ENCODE assay signal across 8 cellular contexts in the genomic region with DNA sequence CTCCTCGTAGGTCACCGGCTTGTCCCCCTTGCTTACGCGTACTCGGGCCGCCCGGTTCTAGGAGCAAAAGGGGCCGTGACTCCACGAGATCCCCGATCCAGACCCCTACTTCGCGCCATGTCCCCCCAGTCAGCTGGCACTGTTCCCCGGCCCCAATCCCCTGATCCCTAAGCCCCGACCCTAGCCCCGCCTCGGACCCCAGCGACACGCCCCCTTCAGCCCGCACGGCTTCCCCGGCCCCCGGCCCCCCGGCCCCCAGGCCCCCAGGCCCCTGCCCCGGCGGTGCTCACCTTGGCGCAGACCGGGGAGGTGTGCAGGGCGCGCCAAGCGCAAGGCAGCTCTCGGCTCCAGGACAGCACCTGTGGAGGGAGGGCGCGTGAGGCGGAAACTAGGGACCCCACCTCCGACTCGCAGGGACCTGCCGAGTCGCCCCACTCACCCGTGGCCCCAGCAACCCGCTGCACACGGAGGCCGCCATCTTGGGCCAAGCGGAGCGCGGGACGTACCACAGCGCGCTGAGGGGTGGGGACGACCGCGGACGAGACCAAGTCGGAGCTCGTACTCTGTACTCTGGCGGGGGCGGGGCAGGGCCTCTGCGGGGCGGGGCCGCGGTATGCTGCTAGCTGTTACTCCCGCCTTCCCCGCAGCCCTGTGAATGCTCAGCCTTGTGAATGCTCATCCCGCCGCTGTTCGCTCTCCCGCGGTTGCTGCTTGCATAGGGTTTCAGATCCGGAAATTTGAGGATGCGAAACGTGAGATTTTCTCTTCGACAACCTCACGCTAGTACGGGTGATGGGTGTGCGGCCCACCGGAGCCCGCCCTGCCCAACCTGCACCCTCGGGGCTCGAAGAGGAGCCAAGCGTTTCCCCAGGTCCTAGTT. TPM values are rescaled to one million over a fixed set of nuclear protein-coding genes. Genes with fewer than 3 reads are reported as not detected.
DNase-seq lines count a peak whose midpoint lies in the region; ATAC-seq and TF ChIP-seq lines count a peak whose summit lies in the region.

A gene (minus strand): TSS at position 500 of the 880 bp plus-strand sequence. CDS start 22 bp downstream, at position 478.

- peak; percentile 96 for TF ChIP-seq POLR2A in GM15510 (IDR thresholded peaks at IDR 0.05; ENCODE audit: borderline replicate concordance, extremely low read depth, insufficient read length)

- H3K27ac Mint-ChIP-seq in type B pancreatic cell = peak within 1 kb of the TSS; percentile 96

- H3K9me3 ChIP-seq in heart right ventricle = no peaks in the 10 kb centered on the region

- intact Hi-C loops in T-helper 1 cell treated with Interleukin-12 subunit alpha and Interleukin-12 subunit beta and Interleukin-4 antibody, amounts not matched to agents 30 ng/mL and 1 ng/mL, for 36 hours (cut with micrococcal nuclease) = loop anchor here (1.0 to 5.0 kb wide), 9 partner anchors 35 to 1108 kb away; a partner anchor contains a TSS
- intact Hi-C loops in heart right ventricle (cut with DNase I) (loop anchor here in 1 of 10 donors (5.0 kb wide), 1 partner anchor 58 kb away; a partner anchor contains a TSS), posterior cingulate gyrus (cut with DNase I) (loop anchor here (1.0 kb wide), 1 partner anchor 57 kb away; a partner anchor contains a TSS)

- peaks cover 8 to 49% (median 28%) of the 10 kb centered on the region in 9 donors for H3K4me1 ChIP-seq in heart right ventricle

- H3K4me1 Mint-ChIP-seq in type B pancreatic cell (ENCODE audit: unreplicated experiment) = peaks cover 28% of the 10 kb centered on the region

- TF ChIP-seq CTCF in heart right ventricle (IDR thresholded peaks at IDR 0.05) (no peak), type B pancreatic cell (conservative IDR thresholded peaks at IDR 0.05) (no peak)

- H3K4me3 ChIP-seq in heart right ventricle = peak within 1 kb of the TSS; percentile 53 to 86 (median 68)

- H3K9me3 Mint-ChIP-seq in type B pancreatic cell = no peaks in the 10 kb centered on the region

- DNase-seq in NCI-H1694 (lab: John Stamatoyannopoulos, UW) = peak; percentile 93
- peak; percentile 93 for DNase-seq in amniotic epithelial cell (ENCODE audit: low read depth)
- DNase-seq in heart right ventricle = peak; percentile 95 to 97
- peak; percentile 88 to 99 (median 95) for DNase-seq in posterior cingulate gyrus
- DNase-seq in type B pancreatic cell (ENCODE audit: extremely low spot score, unreplicated experiment) = peak; percentile 95

- H3K36me3 ChIP-seq in heart right ventricle = peaks cover 0 to 32% (median 18%) of the 10 kb centered on the region in 9 donors

- no peaks in the 10 kb centered on the region for H3K27me3 Mint-ChIP-seq in type B pancreatic cell

- H3K4me3 Mint-ChIP-seq in type B pancreatic cell = peak within 1 kb of the TSS; percentile 84

- H3K36me3 Mint-ChIP-seq in type B pancreatic cell = peaks cover 9% of the 10 kb centered on the region

- 1% methylated on average over 76 to 79 of the region's 79 CpGs for WGBS in heart right ventricle, 2 donors

- H3K27me3 ChIP-seq in heart right ventricle = no peaks in the 10 kb centered on the region

- peak within 1 kb of the TSS; percentile 67 to 90 (median 84) for H3K27ac ChIP-seq in heart right ventricle

- ATAC-seq in HG02884 (IDR thresholded peaks at IDR 0.05; ENCODE audit: unreplicated experiment) = peak; percentile 88
- ATAC-seq in heart right ventricle = peak; percentile 96 to 99 (median 98)

RNA-seq across cellular contexts. Expression of the gene that starts here (rescaled TPM):
- 71.8 and 74.4 TPM in 2 replicates for total RNA-seq in T-helper 1 cell treated with Interleukin-12 subunit alpha and Interleukin-12 subunit beta and Interleukin-4 antibody, amounts not matched to agents 30 ng/mL and 1 ng/mL, for 36 hours
- total RNA-seq in heart right ventricle (100 to 1,000 TPM; 124 to 197 (median 154) TPM), type B pancreatic cell (ENCODE audit: low replicate concordance) (96.6 and 101 TPM in 2 replicates)
- 100 to 1,000 TPM; 164 to 227 TPM for polyA plus RNA-seq in heart right ventricle

Comparison
In these comparisons a context has a peak if more than half of its experiments do, and no peak if none do; other contexts are left out.
1. Peak in every context shown above with its lines: DNase-seq, ATAC-seq, H3K4me3 ChIP-seq and H3K27ac ChIP-seq.